In the genomic region with DNA sequence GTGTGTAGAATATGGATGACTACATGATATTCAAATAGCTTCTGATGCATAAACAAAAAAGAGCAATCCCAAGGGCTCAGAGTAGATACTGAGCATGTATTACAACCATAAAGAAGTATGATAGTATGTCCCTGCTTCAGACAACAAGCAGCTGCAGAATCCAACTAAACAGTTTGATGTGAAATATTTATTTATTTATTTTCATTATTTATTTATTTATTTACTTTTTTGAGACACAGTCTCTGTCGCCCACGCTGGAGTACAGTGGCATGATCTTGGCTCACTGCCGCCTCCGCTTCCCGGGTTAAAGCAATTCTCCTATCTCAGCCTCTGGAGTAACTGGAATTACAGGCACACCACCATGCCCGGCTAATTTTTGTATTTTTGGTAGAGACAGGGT, we compare ENCODE assay signal across 35 cellular contexts.
"Had no signal": no experiment of that assay in that cellular context is flagged by ENCODE, and none has a peak within 500 bp of the region (broad histone marks: within the 10 kb centered on the region; RNA-seq: fewer than 3 reads in every experiment).

No MANE protein-coding gene starts in this region.

- DNase-seq: Karpas-422, Kasumi-1, MG63, MM.1S, MV-4-11, NCI-H1048, NCI-H1092, NCI-H1092 treated with DMSO at 0.1 percent for 48 hours, NCI-H1105, NCI-H1105 treated with DMSO at 0.1 percent for 48 hours, NCI-H1417, NCI-H1417 treated with DMSO at 0.1 percent for 48 hours, NCI-H1436, NCI-H1436 treated with DMSO at 0.1 percent for 48 hours, NCI-H146, NCI-H1694, NCI-H1694 treated with DMSO at 0.1 percent for 48 hours, NCI-H187, NCI-H187 treated with DMSO at 0.1 percent for 48 hours, NCI-H1930, NCI-H2029, NCI-H2029 treated with DMSO at 0.1 percent for 48 hours, NCI-H2081, NCI-H2081 treated with DMSO at 0.1 percent for 48 hours, NCI-H2107, NCI-H2171, NCI-H2171 treated with DMSO at 0.1 percent for 48 hours, NCI-H2227 treated with DMSO at 0.1 percent for 48 hours, NCI-H226, NCI-H345, NCI-H446, NCI-H446 treated with DMSO at 0.1 percent for 48 hours, NCI-H510A, NCI-H510A treated with DMSO at 0.1 percent for 48 hours, NCI-H524 had no signal

- H3K9me3 ChIP-seq: MG63 had no signal

- H3K4me3 ChIP-seq: MG63 had no signal

- H3K27me3 ChIP-seq: MG63 had no signal

- H3K36me3 ChIP-seq: MG63 had no signal
